Comparison of ENCODE assay signal across 9 cellular contexts in the genomic region with DNA sequence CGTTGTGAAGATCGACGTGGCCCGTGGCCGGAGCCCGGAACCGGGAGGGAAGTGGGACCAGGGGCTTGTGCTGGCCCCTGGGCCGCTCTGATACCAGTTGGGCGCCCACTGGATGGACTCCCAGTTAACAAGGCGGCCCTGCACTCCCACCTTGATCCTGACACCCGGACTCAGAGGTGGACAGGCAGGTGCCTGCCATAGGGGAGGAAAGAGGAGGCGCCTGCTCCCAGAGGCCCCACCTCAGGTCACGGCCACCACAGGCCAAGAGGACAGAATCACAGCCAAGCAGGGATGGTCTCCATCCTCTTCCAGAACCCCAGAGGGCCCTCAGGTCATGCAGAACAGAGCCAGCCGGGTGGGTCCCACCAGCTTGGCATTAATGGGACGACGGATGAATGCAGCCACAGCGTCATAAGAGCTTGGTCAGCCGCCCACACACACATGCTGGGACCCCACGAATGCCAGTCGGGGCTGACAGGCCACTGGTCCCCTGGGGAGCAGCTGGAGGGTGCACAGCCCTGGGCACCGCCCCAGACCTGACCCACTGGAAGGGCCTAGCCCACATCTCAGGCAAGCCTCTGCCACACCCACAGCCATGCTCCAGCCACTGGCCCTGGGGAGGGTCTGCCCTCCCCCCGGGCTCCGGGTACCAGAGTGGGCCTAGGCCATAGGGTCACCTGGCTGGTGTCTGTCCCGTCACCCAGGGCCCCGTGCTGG. TPM values are rescaled to one million over a fixed set of nuclear protein-coding genes. Genes with fewer than 3 reads are reported as not detected.
DNase-seq lines count a peak whose midpoint lies in the region; ATAC-seq, FAIRE-seq and TF ChIP-seq lines count a peak whose summit lies in the region.
"Had no signal": no experiment of that assay in that cellular context is flagged by ENCODE, and none has a peak within 500 bp of the region (broad histone marks: within the 10 kb centered on the region; RNA-seq: fewer than 3 reads in every experiment).

No MANE protein-coding gene starts in this region.

- no peak for TF ChIP-seq RAD21 in GM12878 (IDR thresholded peaks at IDR 0.05; ENCODE audit: insufficient read depth, low read depth, low read length)

- H3K36me3 ChIP-seq in GM12878 (ENCODE audit: control insufficient read depth in 2 of 2, insufficient read depth in 2 of 2, low read length in 1 of 2) = peaks cover 3 to 9% of the 10 kb centered on the region in 2 experiments; a peak in 3 of 4 replicates
- H3K36me3 ChIP-seq in lung (ENCODE audit: control insufficient read depth in 2 of 2, insufficient read depth in 2 of 2, low read length in 2 of 2) = peaks cover 0 to 19% of the 10 kb centered on the region in 2 donors
- H3K36me3 ChIP-seq in testis (ENCODE audit: low read depth, missing control alignments) = no peaks in the 10 kb centered on the region

- H3K4me3 ChIP-seq in GM12878 (no peak overlapping the region), lung (peak overlapping the region; percentile 32), testis (no peak overlapping the region)
- H3K4me3 ChIP-seq: smooth muscle cell had no signal

- no peak overlapping the region for H3K27ac ChIP-seq in GM12878 (ENCODE audit: control insufficient read depth, insufficient read depth)
- H3K27ac ChIP-seq in lung (ENCODE audit: low read depth in 1 of 2, low read length in 1 of 2) = peak overlapping the region; percentile 87 to 90
- H3K27ac ChIP-seq in testis = peak overlapping the region; percentile 85 to 88

- H3K4me1 ChIP-seq in GM12878 (ENCODE audit: control insufficient read depth, insufficient read depth, low read length) = peaks cover 3% of the 10 kb centered on the region; the same call in 1 of the 2 replicates
- H3K4me1 ChIP-seq in lung (ENCODE audit: control insufficient read depth in 2 of 2, insufficient read depth in 2 of 2, low read length in 2 of 2) = peaks cover 12 to 19% of the 10 kb centered on the region in 2 donors
- peaks cover 31% of the 10 kb centered on the region for H3K4me1 ChIP-seq in testis

- 87% methylated on average over 23 of the region's 25 CpGs for WGBS in GM12878 (ENCODE audit: insufficient coverage, insufficient replicate concordance, low lambda C conversion rate, missing lambda C conversion rate)
- WGBS in lung, 2 donors = 76 to 83% methylated on average over 25 of the region's 25 CpGs
- 25 to 80% methylated on average over 4 to 19 of the region's 25 CpGs for WGBS in testis, 2 donors

- H3K36me3 Mint-ChIP-seq in activated T-cell treated with anti-CD3 and anti-CD28 coated beads, Interleukin-2, amount 50 U/mL, for 24 hours (ENCODE audit: low read depth) = peaks cover 72% of the 10 kb centered on the region

- H2AFZ ChIP-seq in GM12878 (ENCODE audit: control insufficient read depth, low read depth, low read length) = no peak overlapping the region

- intact Hi-C loops in GM12878 (cut with micrococcal nuclease; ENCODE audit: unreplicated experiment) (no loop called here), testis (cut with DNase I; ENCODE audit: low total_unique reads) (no loop called here)

- no peaks in the 10 kb centered on the region for H3K9me3 Mint-ChIP-seq in activated T-cell treated with anti-CD3 and anti-CD28 coated beads, Interleukin-2, amount 50 U/mL, for 24 hours

- in situ Hi-C loops in GM12878 (cut with MboI) = loop anchor here (25.0 kb wide), 1 partner anchor 1489 kb away; the partner anchor contains the start of gene NFIC

- no peak for TF ChIP-seq EP300 in GM12878 (IDR thresholded peaks at IDR 0.05; ENCODE audit: borderline replicate concordance in 1 of 2, control insufficient read depth in 1 of 2, low read depth in 2 of 2, low read length in 2 of 2)

- H3K9me3 ChIP-seq in GM12878 (replicated peaks; ENCODE audit: control insufficient read depth, insufficient read depth, low read length) (no peaks in the 10 kb centered on the region), lung (ENCODE audit: control insufficient read depth in 2 of 2, insufficient read depth in 1 of 2, low read length in 1 of 2) (no peaks in the 10 kb centered on the region), testis (no peaks in the 10 kb centered on the region)

- peak overlapping the region; percentile 76 for H3K4me2 ChIP-seq in GM12878 (ENCODE audit: control insufficient read depth, insufficient read depth)
- H3K4me2 ChIP-seq: smooth muscle cell had no signal

- TF ChIP-seq CTCF in GM12878 (IDR thresholded peaks at IDR 0.05 in 2 of 3, conservative IDR thresholded peaks at IDR 0.05 in 1 of 3; ENCODE audit: control insufficient read depth in 2 of 3, extremely low read depth in 1 of 3, insufficient read depth in 1 of 3, low read depth in 3 of 3, low read length in 3 of 3) (no peak), lung (IDR thresholded peaks at IDR 0.05; ENCODE audit: control extremely low read depth, extremely low read depth) (no peak), testis (IDR thresholded peaks at IDR 0.05) (no peak)

- CTCF ChIA-PET in GM12878 (lab: Yijun Ruan, JAX) = no interaction called here

- TF ChIP-seq POLR2A in GM12878 (IDR thresholded peaks at IDR 0.05; ENCODE audit: low read depth, low read length) (no peak), testis (IDR thresholded peaks at IDR 0.05) (no peak)

- RAD21 ChIA-PET in GM12878 (lab: Charles Lee; ENCODE audit: unreplicated experiment) = no interaction called here

- H3K9ac ChIP-seq in GM12878 (ENCODE audit: control insufficient read depth, insufficient read depth, low read length) = no peak overlapping the region

- no TSS peak for BruUV-seq in GM12878 (replicated peaks; lab: Mats Ljungman, UMichigan)

- H3K4me3 Mint-ChIP-seq in activated T-cell treated with anti-CD3 and anti-CD28 coated beads, Interleukin-2, amount 50 U/mL, for 24 hours = peak overlapping the region; percentile 98

- H3K4me1 Mint-ChIP-seq in activated T-cell treated with anti-CD3 and anti-CD28 coated beads, Interleukin-2, amount 50 U/mL, for 24 hours (ENCODE audit: low read depth) = peaks cover 47% of the 10 kb centered on the region

- H3K27ac Mint-ChIP-seq in activated T-cell treated with anti-CD3 and anti-CD28 coated beads, Interleukin-2, amount 50 U/mL, for 24 hours = peak overlapping the region; percentile 66

- no peaks in the 10 kb centered on the region for H3K27me3 ChIP-seq in GM12878 (replicated peaks in 1 of 2; ENCODE audit: control insufficient read depth in 2 of 2, insufficient read depth in 2 of 2, low read length in 1 of 2)
- no peaks in the 10 kb centered on the region for H3K27me3 ChIP-seq in lung (ENCODE audit: control insufficient read depth, insufficient read depth)
- H3K27me3 ChIP-seq in testis = no peaks in the 10 kb centered on the region

- no peaks in the 10 kb centered on the region for H4K20me1 ChIP-seq in GM12878 (ENCODE audit: control insufficient read depth, insufficient read depth)

- no peaks in the 10 kb centered on the region for H3K27me3 Mint-ChIP-seq in activated T-cell treated with anti-CD3 and anti-CD28 coated beads, Interleukin-2, amount 50 U/mL, for 24 hours

- SMC1A ChIA-PET in GM12878 (lab: Charles Lee; ENCODE audit: uncharacterized antibody, unreplicated experiment) = no interaction called here

- POLR2A ChIA-PET in GM12878 (lab: Charles Lee) = no interaction called here

- H3K79me2 ChIP-seq in GM12878 (ENCODE audit: control insufficient read depth, insufficient read depth, low read length) = peaks cover 39% of the 10 kb centered on the region

- DNase-seq in activated T-cell treated with anti-CD3 and anti-CD28 coated beads, Interleukin-2, amount 50 U/mL, for 24 hours = no peak
- DNase-seq in activated T-cell treated with anti-CD3 and anti-CD28 coated beads, Interleukin-2, amount 50 U/mL, for 1 hour = no peak
- DNase-seq in GM12878 (ENCODE audit: low read depth, low spot score) (no peak), lung (ENCODE audit: low spot score) (no peak), testis (no peak), retina (no peak)

- no peak for FAIRE-seq in GM12878 (lab: Jason Lieb, UNC)

- ATAC-seq in GM12878 (no peak), lung (ENCODE audit: insufficient read depth, low FRiP score) (no peak), HG03045 (IDR thresholded peaks at IDR 0.05; ENCODE audit: unreplicated experiment) (no peak), HG03280 (IDR thresholded peaks at IDR 0.05; ENCODE audit: unreplicated experiment) (no peak)

RNA-seq across cellular contexts. Expression of gene KLF16, which starts 9.6 kb away (rescaled TPM):
- total RNA-seq in GM12878 (2013; cell fraction: nucleolus; rRNA removed) = 4.1 and 5.1 TPM in 2 replicates
- total RNA-seq in GM12878 (2014; rRNA removed) = 5.4 and 6.2 TPM in 2 replicates
- 2.2 and 2.6 TPM in 2 replicates for total RNA-seq in GM12878 (2014; rRNA removed; fragmentation: Illumina TruSeq; extraction: Trizol)
- total RNA-seq in GM12878 (2021) = 37.6 and 41.2 TPM in 2 replicates
- 2.1 TPM for polyA plus RNA-seq in GM12878 (2011; ENCODE audit: low read depth)
- polyA plus RNA-seq in GM12878 (2011; rRNA removed) = 0.89 and 1.6 TPM in 2 replicates
- 4.1 and 7.5 TPM in 2 replicates for polyA plus RNA-seq in GM12878 (2011; cell fraction: cytosol; rRNA removed)
- polyA plus RNA-seq in GM12878 (2011; cell fraction: nucleus; rRNA removed) = 11.3 and 26.9 TPM in 2 replicates
- 9.1 and 13.8 TPM in 2 replicates for polyA plus RNA-seq in GM12878 (2012)
- 0.57 and 2.6 TPM in 2 replicates for polyA plus RNA-seq in GM12878 (2014; fragmentation: Illumina TruSeq; extraction: Trizol)
- under 1 TPM; 0.03 to 0.24 TPM for polyA plus RNA-seq in GM12878 (2014; fragmentation: Nextera tagmentation; extraction: Ambion mirVana)
- 13.4 and 13.7 TPM in 2 replicates for polyA plus RNA-seq in GM12878 (2014; rRNA removed)
- polyA plus RNA-seq in GM12878 (2016; fragmentation: Nextera tagmentation; extraction: Ambion mirVana) = 1 to 10 TPM; 2.1 to 2.5 TPM
- polyA minus RNA-seq in GM12878 (2011; rRNA and poly(A)+ RNA removed) = 0.59 and 1.9 TPM in 2 replicates
- 4.9 and 7.4 TPM in 2 replicates for polyA minus RNA-seq in GM12878 (2011; cell fraction: cytosol; rRNA and poly(A)+ RNA removed)
- polyA minus RNA-seq in GM12878 (2011; cell fraction: nucleus; rRNA and poly(A)+ RNA removed) = 1.5 and 6.3 TPM in 2 replicates
- total RNA-seq in lung = 10 to 100 TPM in 1 of 2 donors, 1 to 10 TPM in 1; 3.3 to 25.6 TPM
- polyA plus RNA-seq in lung = 10 to 100 TPM; 13.8 to 17.8 TPM
- total RNA-seq in testis = 10 to 100 TPM; 14.7 to 26.5 TPM
- polyA plus RNA-seq in testis (ENCODE audit: insufficient read depth, low read depth, low replicate concordance) = 13.3 TPM

RNA-seq across cellular contexts. Expression of gene ABHD17A, which starts 12.3 kb away (rescaled TPM):
- total RNA-seq in GM12878 (2013; cell fraction: nucleolus; rRNA removed) = 25.8 and 29.5 TPM in 2 replicates
- total RNA-seq in GM12878 (2014; rRNA removed) (109 and 126 TPM in 2 replicates), GM12878 (2014; rRNA removed; fragmentation: Illumina TruSeq; extraction: Trizol) (5.6 and 7.0 TPM in 2 replicates), GM12878 (2021) (72.6 and 77.6 TPM in 2 replicates), lung (10 to 100 TPM; 68.8 to 84.9 TPM), testis (100 to 1,000 TPM; 127 to 140 TPM)
- 8.6 TPM for polyA plus RNA-seq in GM12878 (2011; ENCODE audit: low read depth)
- polyA plus RNA-seq in GM12878 (2011; rRNA removed) (7.7 and 25.3 TPM in 2 replicates), GM12878 (2014; fragmentation: Illumina TruSeq; extraction: Trizol) (0.87 and 2.5 TPM in 2 replicates), GM12878 (2014; fragmentation: Nextera tagmentation; extraction: Ambion mirVana) (under 1 TPM in 1 of 2 experiments, not detected in 1; 0.13 TPM), GM12878 (2014; rRNA removed) (84.5 and 105 TPM in 2 replicates), GM12878 (2016; fragmentation: Nextera tagmentation; extraction: Ambion mirVana) (10 to 100 TPM; 28.8 to 45.7 TPM), lung (100 to 1,000 TPM in 1 of 2 donors, 10 to 100 TPM in 1; 97.0 to 110 TPM), testis (ENCODE audit: insufficient read depth, low read depth, low replicate concordance) (51.1 TPM)
- polyA plus RNA-seq in GM12878 (2011; cell fraction: cytosol; rRNA removed) = 45.6 and 92.1 TPM in 2 replicates
- 158 and 188 TPM in 2 replicates for polyA plus RNA-seq in GM12878 (2011; cell fraction: nucleus; rRNA removed)
- polyA plus RNA-seq in GM12878 (2012) = 36.2 and 44.0 TPM in 2 replicates
- 22.4 and 32.0 TPM in 2 replicates for polyA minus RNA-seq in GM12878 (2011; rRNA and poly(A)+ RNA removed)
- polyA minus RNA-seq in GM12878 (2011; cell fraction: cytosol; rRNA and poly(A)+ RNA removed) = 21.4 and 26.9 TPM in 2 replicates
- polyA minus RNA-seq in GM12878 (2011; cell fraction: nucleus; rRNA and poly(A)+ RNA removed) = 13.5 and 18.1 TPM in 2 replicates

RNA-seq across cellular contexts. Expression of gene REXO1, which starts 24.7 kb away (rescaled TPM):
- 47.1 and 50.6 TPM in 2 replicates for total RNA-seq in GM12878 (2013; cell fraction: nucleolus; rRNA removed)
- total RNA-seq in GM12878 (2014; rRNA removed) (5.2 and 11.7 TPM in 2 replicates), GM12878 (2014; rRNA removed; fragmentation: Illumina TruSeq; extraction: Trizol) (6.4 and 8.5 TPM in 2 replicates), GM12878 (2021) (38.1 and 45.2 TPM in 2 replicates), lung (10 to 100 TPM; 15.6 to 40.3 TPM), testis (100 to 1,000 TPM; 149 to 200 TPM)
- 8.9 TPM for polyA plus RNA-seq in GM12878 (2011; ENCODE audit: low read depth)
- polyA plus RNA-seq in GM12878 (2011; rRNA removed) (2.7 and 9.5 TPM in 2 replicates), GM12878 (2014; fragmentation: Illumina TruSeq; extraction: Trizol) (4.0 and 8.2 TPM in 2 replicates), GM12878 (2014; fragmentation: Nextera tagmentation; extraction: Ambion mirVana) (under 1 TPM; 0.03 to 0.64 TPM), GM12878 (2014; rRNA removed) (31.3 and 38.2 TPM in 2 replicates), GM12878 (2016; fragmentation: Nextera tagmentation; extraction: Ambion mirVana) (1 to 10 TPM; 3.7 to 8.4 TPM), lung (10 to 100 TPM; 22.3 to 32.0 TPM), testis (ENCODE audit: insufficient read depth, low read depth, low replicate concordance) (104 TPM)
- 16.1 and 17.2 TPM in 2 replicates for polyA plus RNA-seq in GM12878 (2011; cell fraction: cytosol; rRNA removed)
- 52.3 and 81.1 TPM in 2 replicates for polyA plus RNA-seq in GM12878 (2011; cell fraction: nucleus; rRNA removed)
- 23.8 and 34.3 TPM in 2 replicates for polyA plus RNA-seq in GM12878 (2012)
- polyA minus RNA-seq in GM12878 (2011; rRNA and poly(A)+ RNA removed) = 9.6 and 10.0 TPM in 2 replicates
- 10.0 and 14.4 TPM in 2 replicates for polyA minus RNA-seq in GM12878 (2011; cell fraction: cytosol; rRNA and poly(A)+ RNA removed)
- 7.4 and 15.0 TPM in 2 replicates for polyA minus RNA-seq in GM12878 (2011; cell fraction: nucleus; rRNA and poly(A)+ RNA removed)

RNA-seq across cellular contexts. Expression of gene ADAT3, which starts 32.2 kb away (rescaled TPM):
- total RNA-seq in GM12878 (2013; cell fraction: nucleolus; rRNA removed) = 26.1 and 30.8 TPM in 2 replicates
- total RNA-seq in GM12878 (2014; rRNA removed) (3.8 and 5.6 TPM in 2 replicates), GM12878 (2014; rRNA removed; fragmentation: Illumina TruSeq; extraction: Trizol) (0.27 TPM in 1 of 2 replicates, not detected in the other), GM12878 (2021) (11.6 and 11.8 TPM in 2 replicates), lung (10 to 100 TPM in 1 of 2 donors, 1 to 10 TPM in 1; 4.0 to 11.9 TPM), testis (10 to 100 TPM; 10.6 to 16.7 TPM)
- polyA plus RNA-seq in GM12878 (2011; ENCODE audit: low read depth) = 0.54 TPM
- polyA plus RNA-seq in GM12878 (2011; rRNA removed) (0.13 and 0.46 TPM in 2 replicates), GM12878 (2014; fragmentation: Illumina TruSeq; extraction: Trizol) (not detected in 2 replicates), GM12878 (2014; fragmentation: Nextera tagmentation; extraction: Ambion mirVana) (not detected), GM12878 (2014; rRNA removed) (11.0 and 13.2 TPM in 2 replicates), GM12878 (2016; fragmentation: Nextera tagmentation; extraction: Ambion mirVana) (1 to 10 TPM; 7.7 to 8.9 TPM), lung (1 to 10 TPM; 6.4 to 7.2 TPM), testis (ENCODE audit: insufficient read depth, low read depth, low replicate concordance) (1.1 TPM)
- polyA plus RNA-seq in GM12878 (2011; cell fraction: cytosol; rRNA removed) = 1.1 and 2.1 TPM in 2 replicates
- 5.4 and 12.3 TPM in 2 replicates for polyA plus RNA-seq in GM12878 (2011; cell fraction: nucleus; rRNA removed)
- polyA plus RNA-seq in GM12878 (2012) = 3.0 and 3.7 TPM in 2 replicates
- 0.62 TPM in 1 of 2 replicates, not detected in the other for polyA minus RNA-seq in GM12878 (2011; rRNA and poly(A)+ RNA removed)
- polyA minus RNA-seq in GM12878 (2011; cell fraction: cytosol; rRNA and poly(A)+ RNA removed) = 1.1 and 1.5 TPM in 2 replicates
- 1.9 and 4.9 TPM in 2 replicates for polyA minus RNA-seq in GM12878 (2011; cell fraction: nucleus; rRNA and poly(A)+ RNA removed)

RNA-seq across cellular contexts. Expression of gene SCAMP4, which starts 32.2 kb away (rescaled TPM):
- total RNA-seq in GM12878 (2013; cell fraction: nucleolus; rRNA removed) = 42.9 and 44.9 TPM in 2 replicates
- total RNA-seq in GM12878 (2014; rRNA removed) = 16.9 and 19.3 TPM in 2 replicates
- 6.5 and 7.0 TPM in 2 replicates for total RNA-seq in GM12878 (2014; rRNA removed; fragmentation: Illumina TruSeq; extraction: Trizol)
- total RNA-seq in GM12878 (2021) = 34.7 and 38.7 TPM in 2 replicates
- 8.1 TPM for polyA plus RNA-seq in GM12878 (2011; ENCODE audit: low read depth)
- 2.7 and 5.6 TPM in 2 replicates for polyA plus RNA-seq in GM12878 (2011; rRNA removed)
- 6.9 and 10.0 TPM in 2 replicates for polyA plus RNA-seq in GM12878 (2011; cell fraction: cytosol; rRNA removed)
- 28.6 and 39.7 TPM in 2 replicates for polyA plus RNA-seq in GM12878 (2011; cell fraction: nucleus; rRNA removed)
- polyA plus RNA-seq in GM12878 (2012) = 21.9 and 26.7 TPM in 2 replicates
- polyA plus RNA-seq in GM12878 (2014; fragmentation: Illumina TruSeq; extraction: Trizol) = 5.1 and 8.7 TPM in 2 replicates
- 1 to 10 TPM in 1 of 2 experiments, under 1 TPM in 1; 0.63 to 2.3 TPM for polyA plus RNA-seq in GM12878 (2014; fragmentation: Nextera tagmentation; extraction: Ambion mirVana)
- polyA plus RNA-seq in GM12878 (2014; rRNA removed) = 24.4 and 33.2 TPM in 2 replicates
- polyA plus RNA-seq in GM12878 (2016; fragmentation: Nextera tagmentation; extraction: Ambion mirVana) = 10 to 100 TPM; 33.8 to 34.4 TPM
- 3.1 and 15.0 TPM in 2 replicates for polyA minus RNA-seq in GM12878 (2011; rRNA and poly(A)+ RNA removed)
- 7.0 and 10.7 TPM in 2 replicates for polyA minus RNA-seq in GM12878 (2011; cell fraction: cytosol; rRNA and poly(A)+ RNA removed)
- 9.1 and 17.2 TPM in 2 replicates for polyA minus RNA-seq in GM12878 (2011; cell fraction: nucleus; rRNA and poly(A)+ RNA removed)
- total RNA-seq in lung = 10 to 100 TPM; 63.4 to 86.6 TPM
- 10 to 100 TPM; 45.7 to 49.1 TPM for polyA plus RNA-seq in lung
- 100 to 1,000 TPM in 1 of 2 donors, 10 to 100 TPM in 1; 80.1 to 108 TPM for total RNA-seq in testis
- 50.1 TPM for polyA plus RNA-seq in testis (ENCODE audit: insufficient read depth, low read depth, low replicate concordance)
